19 cellular contexts compared by ENCODE assay signal in the genomic region with DNA sequence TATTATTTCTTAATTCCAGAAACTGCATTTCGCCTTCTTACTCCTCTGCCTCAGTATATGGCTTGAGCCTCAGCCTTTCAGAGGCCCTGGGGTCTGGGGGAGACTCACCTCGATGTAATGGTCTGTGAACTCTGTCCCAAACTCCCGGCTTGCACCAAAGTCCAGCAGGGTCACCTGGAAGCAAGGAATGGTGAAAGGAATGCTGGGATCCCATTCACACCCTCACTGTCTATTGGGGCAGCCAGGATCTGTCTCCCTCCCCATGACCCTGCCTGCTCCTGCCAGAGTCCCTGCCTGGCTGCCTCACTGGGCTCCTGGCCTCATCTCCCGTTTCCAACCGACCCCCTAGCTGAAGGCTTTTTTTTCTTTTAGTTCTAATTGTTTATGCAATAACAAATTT. TPM values are rescaled to one million over a fixed set of nuclear protein-coding genes. Genes with fewer than 3 reads are reported as not detected.
A peak's percentile ranks its signal among the peaks of the same experiment; 100 is the strongest.
DNase-seq lines count a peak whose midpoint lies in the region; ATAC-seq and TF ChIP-seq lines count a peak whose summit lies in the region.
"Had no signal": no experiment of that assay in that cellular context is flagged by ENCODE, and none has a peak within 500 bp of the region (broad histone marks: within the 10 kb centered on the region; RNA-seq: fewer than 3 reads in every experiment).

No MANE protein-coding gene starts in this region.

- H3K9me3 ChIP-seq in heart right ventricle (no peaks in the 10 kb centered on the region), Caco-2 (no peaks in the 10 kb centered on the region)

- H3K4me3 ChIP-seq in heart right ventricle, result no peak overlapping the region
- no peak overlapping the region for H3K4me3 ChIP-seq in Caco-2 (ENCODE audit: low read depth, low read length)
- H3K4me3 ChIP-seq: GM12878, GM23338 had no signal

- H3K4me1 ChIP-seq in heart right ventricle, result peaks cover 0 to 12% (median 7%) of the 10 kb centered on the region in 9 donors
- peaks cover 9% of the 10 kb centered on the region; the same call in 1 of the 2 replicates for H3K4me1 ChIP-seq in Caco-2

- H3K9me3 Mint-ChIP-seq in memory B cell (no peaks in the 10 kb centered on the region), Caco-2 (ENCODE audit: unreplicated experiment) (no peaks in the 10 kb centered on the region)
- H3K9me3 Mint-ChIP-seq: CD4-positive, alpha-beta memory T cell; GM23338; H9 had no signal

- WGBS in heart right ventricle, 2 donors, result 95 to 97% methylated on average over 5 of the region's 5 CpGs

- H3K36me3 Mint-ChIP-seq in memory B cell (peaks cover 6% of the 10 kb centered on the region), Caco-2 (ENCODE audit: insufficient read depth, unreplicated experiment) (peaks cover 23% of the 10 kb centered on the region)

- TF ChIP-seq CTCF in heart right ventricle (IDR thresholded peaks at IDR 0.05), result no peak
- TF ChIP-seq CTCF in Caco-2 (IDR thresholded peaks at IDR 0.05; ENCODE audit: insufficient read depth in 1 of 2, low read depth in 1 of 2, low read length in 1 of 2, severe bottlenecking in 1 of 2, unreplicated experiment in 1 of 2), result no peak

- H3K36me3 ChIP-seq in heart right ventricle, result peaks cover 0 to 75% (median 16%) of the 10 kb centered on the region in 9 donors
- peaks cover 1% of the 10 kb centered on the region; the same call in 1 of the 2 replicates for H3K36me3 ChIP-seq in Caco-2 (ENCODE audit: control insufficient read depth, insufficient read depth, low read length)

- no peaks in the 10 kb centered on the region for H3K4me1 Mint-ChIP-seq in memory B cell
- H3K4me1 Mint-ChIP-seq in Caco-2 (ENCODE audit: low read depth, unreplicated experiment), result peaks cover 5% of the 10 kb centered on the region

- no TSS peak for BruUV-seq in Caco-2 (replicated peaks; lab: Mats Ljungman, UMichigan)

- H3K27me3 Mint-ChIP-seq in memory B cell, result no peaks in the 10 kb centered on the region
- no peaks in the 10 kb centered on the region for H3K27me3 Mint-ChIP-seq in Caco-2 (ENCODE audit: insufficient read depth, unreplicated experiment)
- H3K27me3 Mint-ChIP-seq: CD4-positive, alpha-beta memory T cell had no signal

- H3K27ac Mint-ChIP-seq in memory B cell, result peak overlapping the region; percentile 3
- no peak overlapping the region for H3K27ac Mint-ChIP-seq in Caco-2 (ENCODE audit: unreplicated experiment)
- H3K27ac Mint-ChIP-seq: GM23338, H9 had no signal

- peak; percentile 24 for DNase-seq in Right ventricle myocardium superior
- DNase-seq in heart right ventricle, result no peak
- no peak for DNase-seq in left lobe of liver (ENCODE audit: low spot score)
- DNase-seq in memory B cell (ENCODE audit: low spot score in 2 of 2), result no peak
- no peak for DNase-seq in AG08395 (ENCODE audit: low spot score)
- no peak for DNase-seq in Caco-2
- DNase-seq: ACHN; C1 segment of cervical spinal cord; CD4-positive, alpha-beta memory T cell; COR-L47; DMS 273 treated with DMSO at 0.1 percent for 48 hours; DMS79; EL; GDM1; H9 had no signal

- H3K27ac ChIP-seq in heart right ventricle, result no peak overlapping the region
- H3K27ac ChIP-seq: 22Rv1 had no signal

- POLR2A ChIA-PET in Caco-2 (lab: Charles Lee), result no interaction called here

- ATAC-seq in Right ventricle myocardium superior (ENCODE audit: poor library complexity) (no peak), heart right ventricle (no peak), left lobe of liver (peak; percentile 55), memory B cell (ENCODE audit: low read depth) (no peak)
- ATAC-seq: GM12878, GM23338, HCT116 had no signal

- no peak overlapping the region for H3K4me3 Mint-ChIP-seq in memory B cell
- no peak overlapping the region for H3K4me3 Mint-ChIP-seq in Caco-2 (ENCODE audit: unreplicated experiment)
- H3K4me3 Mint-ChIP-seq: CD4-positive, alpha-beta memory T cell; GM23338; H9 had no signal

- CTCF ChIA-PET in Caco-2 (lab: Charles Lee), result no interaction called here

- intact Hi-C loops in Right ventricle myocardium superior (cut with DNase I) (no loop called here), heart right ventricle (cut with DNase I) (no loop called here), Caco-2 (cut with micrococcal nuclease; ENCODE audit: unreplicated experiment) (no loop called here)

- no peaks in the 10 kb centered on the region for H3K27me3 ChIP-seq in heart right ventricle
- H3K27me3 ChIP-seq in Caco-2 (replicated peaks; ENCODE audit: control insufficient read depth, insufficient read depth, low read length), result no peaks in the 10 kb centered on the region

RNA-seq across cellular contexts. Expression of a gene that starts 5.4 kb away (rescaled TPM):
- total RNA-seq in Right ventricle myocardium superior, result 13.5 TPM
- 10 to 100 TPM in 5 of 10 donors, 1 to 10 TPM in 5; 7.1 to 15.3 (median 10.0) TPM for total RNA-seq in heart right ventricle
- 10 to 100 TPM; 11.2 to 14.0 TPM for polyA plus RNA-seq in heart right ventricle
- 21.7 TPM for total RNA-seq in left lobe of liver
- 21.1 and 22.0 TPM in 2 replicates for total RNA-seq in Caco-2 (2022)

RNA-seq across cellular contexts. Expression of a gene that starts 20.8 kb away (rescaled TPM):
- 36.1 TPM for total RNA-seq in Right ventricle myocardium superior
- total RNA-seq in heart right ventricle, result 10 to 100 TPM; 17.9 to 34.3 (median 27.3) TPM
- polyA plus RNA-seq in heart right ventricle, result 10 to 100 TPM; 26.3 to 34.4 TPM
- total RNA-seq in left lobe of liver, result 43.5 TPM
- total RNA-seq in Caco-2 (2022), result 30.9 and 35.7 TPM in 2 replicates

RNA-seq across cellular contexts. Expression of a gene that starts 21.0 kb away (rescaled TPM):
- total RNA-seq in Right ventricle myocardium superior, result 14.7 TPM
- total RNA-seq in heart right ventricle, result 10 to 100 TPM in 3 of 10 donors, 1 to 10 TPM in 7; 6.2 to 15.3 (median 9.1) TPM
- polyA plus RNA-seq in heart right ventricle, result 10 to 100 TPM; 16.8 to 17.3 TPM
- 7.0 TPM for total RNA-seq in left lobe of liver
- total RNA-seq in Caco-2 (2022), result 28.5 and 31.2 TPM in 2 replicates

RNA-seq across cellular contexts. Expression of a gene that starts 54.4 kb away (rescaled TPM):
- total RNA-seq in Right ventricle myocardium superior (5.2 TPM), heart right ventricle (10 to 100 TPM in 2 of 10 donors, 1 to 10 TPM in 8; 5.3 to 11.4 (median 8.4) TPM), left lobe of liver (8.9 TPM), Caco-2 (2022) (28.0 and 29.2 TPM in 2 replicates)
- 10 to 100 TPM in 1 of 2 donors, 1 to 10 TPM in 1; 3.6 to 12.8 TPM for polyA plus RNA-seq in heart right ventricle

RNA-seq across cellular contexts. Expression of a gene that starts 55.1 kb away (rescaled TPM):
- 27.7 TPM for total RNA-seq in Right ventricle myocardium superior
- 10 to 100 TPM; 24.0 to 40.6 (median 34.4) TPM for total RNA-seq in heart right ventricle
- polyA plus RNA-seq in heart right ventricle, result 10 to 100 TPM; 35.3 to 36.7 TPM
- total RNA-seq in left lobe of liver, result 23.6 TPM
- total RNA-seq in Caco-2 (2022), result 133 and 134 TPM in 2 replicates
